ENCODE assay signal across 17 cellular contexts in genomic region chr9:33926746-33927485, GRCh38.
DNase-seq lines count a peak whose midpoint lies in the region; TF ChIP-seq lines count a peak whose summit lies in the region.
"Had no signal": no experiment of that assay in that cellular context is flagged by ENCODE, and none has a peak within 500 bp of the region (broad histone marks: within the 10 kb centered on the region; RNA-seq: fewer than 3 reads in every experiment).

No MANE protein-coding gene starts in this region.

- no peak overlapping the region for H2BK15ac ChIP-seq in neuronal stem cell (ENCODE audit: low read length)

- H4K91ac ChIP-seq in neuronal stem cell (ENCODE audit: low read depth, low read length, poor library complexity): no peak overlapping the region

- peaks cover 0 to 3% (median 0%) of the 10 kb centered on the region in 7 donors for H3K9me3 Mint-ChIP-seq in CD14-positive monocyte

- H3K14ac ChIP-seq in neuronal stem cell (ENCODE audit: low read length): no peak overlapping the region

- H3K4me1 Mint-ChIP-seq in CD14-positive monocyte: no peaks in the 10 kb centered on the region

- no peak overlapping the region for H3K4ac ChIP-seq in neuronal stem cell (ENCODE audit: low read length)

- peaks cover 3% of the 10 kb centered on the region for H3K79me1 ChIP-seq in neuronal stem cell (ENCODE audit: low read depth, low read length)

- no peak overlapping the region for H3K18ac ChIP-seq in neuronal stem cell (ENCODE audit: low read length)

- peaks cover 60 to 81% of the 10 kb centered on the region in 2 donors for H3K36me3 Mint-ChIP-seq in CD14-positive monocyte

- peaks cover 0 to 4% (median 1%) of the 10 kb centered on the region in 3 donors for H3K27me3 Mint-ChIP-seq in CD14-positive monocyte (ENCODE audit: low read depth in 3 of 3)

- no CpG with 5 or more reads among the region's 17 CpGs for WGBS in neuronal stem cell (ENCODE audit: extremely low coverage in 2 of 2, insufficient read length in 2 of 2, insufficient replicate concordance in 1 of 2), 2 donors

- H4K8ac ChIP-seq in neuronal stem cell (ENCODE audit: low read depth, low read length): no peak overlapping the region

- H3K4me2 ChIP-seq in neuronal stem cell (ENCODE audit: insufficient read depth, low read length, poor library complexity, severe bottlenecking): no peak overlapping the region
- H3K4me2 ChIP-seq: BLaER1 had no signal

- peak overlapping the region; percentile 47; the same call in 1 of the 2 replicates for H3K27ac ChIP-seq in 22Rv1
- H3K27ac ChIP-seq in dorsolateral prefrontal cortex: peak overlapping the region in 41 of 59 donors; percentile 4 to 89 (median 75)
- H3K27ac ChIP-seq in neuronal stem cell (replicated peaks; ENCODE audit: low read length): no peak overlapping the region
- H3K27ac ChIP-seq in caudate nucleus (ENCODE audit: low read depth, low read length): no peak overlapping the region
- H3K27ac ChIP-seq: BLaER1 had no signal

- peaks cover 0 to 3% of the 10 kb centered on the region in 2 donors for H3K4me1 ChIP-seq in neuronal stem cell (ENCODE audit: control insufficient read depth in 2 of 2, insufficient read depth in 1 of 2, low read depth in 1 of 2, low read length in 2 of 2)

- no peak overlapping the region for H2AFZ ChIP-seq in neuronal stem cell (ENCODE audit: low read length)

- H2BK120ac ChIP-seq in neuronal stem cell (ENCODE audit: low read depth, low read length): no peak overlapping the region

- H3K27me3 ChIP-seq in dorsolateral prefrontal cortex (no peaks in the 10 kb centered on the region), neuronal stem cell (ENCODE audit: control insufficient read depth in 3 of 3, insufficient read depth in 3 of 3, low read depth in 1 of 3, low read length in 3 of 3) (no peaks in the 10 kb centered on the region)
- H3K27me3 ChIP-seq: BLaER1 had no signal

- intact Hi-C loops in CD14-positive monocyte (cut with micrococcal nuclease): no loop called here
- intact Hi-C loops in dorsolateral prefrontal cortex (cut with DNase I): loop anchor here in 1 of 2 donors (10.0 kb wide), 1 partner anchor 112 kb away; the partner anchor contains the start of gene UBE2R2

- TF ChIP-seq CTCF in 22Rv1 (IDR thresholded peaks at IDR 0.05): no peak
- TF ChIP-seq CTCF in CD14-positive monocyte (IDR thresholded peaks at IDR 0.05): no peak
- no peak for TF ChIP-seq CTCF in dorsolateral prefrontal cortex (IDR thresholded peaks at IDR 0.05 in 54 of 56, conservative IDR thresholded peaks at IDR 0.05 in 2 of 56; ENCODE audit: low read depth in 1 of 56, partially characterized antibody in 56 of 56)

- H3K27ac Mint-ChIP-seq in CD14-positive monocyte: peak overlapping the region in 4 of 7 donors; percentile 14 to 50 (median 44)

- H2AK5ac ChIP-seq in neuronal stem cell (ENCODE audit: low read depth, low read length): no peak overlapping the region

- H2BK5ac ChIP-seq in neuronal stem cell (ENCODE audit: low read length): no peak overlapping the region

- no peaks in the 10 kb centered on the region for H3K9me3 ChIP-seq in neuronal stem cell (replicated peaks in 1 of 2; ENCODE audit: control insufficient read depth in 2 of 2, insufficient read depth in 1 of 2, low read depth in 1 of 2, low read length in 2 of 2)
- H3K9me3 ChIP-seq: BLaER1 had no signal

- H3K36me3 ChIP-seq in neuronal stem cell (replicated peaks in 1 of 2; ENCODE audit: control insufficient read depth in 2 of 2, insufficient read depth in 2 of 2, low read length in 2 of 2): peaks cover 60 to 94% of the 10 kb centered on the region in 2 donors

- peak overlapping the region; percentile 30 for H3K9ac ChIP-seq in neuronal stem cell (ENCODE audit: low read depth, low read length, poor library complexity)
- H3K9ac ChIP-seq: BLaER1 had no signal

- no peak overlapping the region for H2BK12ac ChIP-seq in neuronal stem cell (ENCODE audit: low read length)

- H3K23ac ChIP-seq in neuronal stem cell (ENCODE audit: low read depth, low read length, poor library complexity): no peak overlapping the region

- H3K4me3 ChIP-seq in dorsolateral prefrontal cortex: no peak overlapping the region
- no peak overlapping the region for H3K4me3 ChIP-seq in neuronal stem cell (ENCODE audit: low read length in 2 of 2)
- H3K4me3 ChIP-seq: BLaER1 had no signal

- no peak overlapping the region for H3K4me3 Mint-ChIP-seq in CD14-positive monocyte

- DNase-seq in CD14-positive monocyte (ENCODE audit: low spot score) (no peak), dorsolateral prefrontal cortex (no peak), neuronal stem cell (ENCODE audit: low spot score) (no peak), caudate nucleus (lab: John Stamatoyannopoulos, UW) (no peak), NOMO-1 (lab: John Stamatoyannopoulos, UW; ENCODE audit: unreplicated experiment in 2 of 2) (no peak), D341Med (ENCODE audit: low spot score) (no peak)
- DNase-seq: DMS153, EL, HCEC 1CT, IMR-90, NCI-H1417 treated with DMSO at 0.1 percent for 48 hours, NCI-H2029, NCI-H2171 treated with DMSO at 0.1 percent for 48 hours, NCI-H82, SIG-M5 had no signal

Comparison
In these comparisons a context has a peak if more than half of its experiments do, and no peak if none do; other contexts are left out.
1. H3K27ac ChIP-seq: peak in 22Rv1 (single experiment) and dorsolateral prefrontal cortex (41 of 59); none in neuronal stem cell (single experiment) and caudate nucleus (single experiment).